ENCODE assay signal across 1 cellular context in the genomic region with DNA sequence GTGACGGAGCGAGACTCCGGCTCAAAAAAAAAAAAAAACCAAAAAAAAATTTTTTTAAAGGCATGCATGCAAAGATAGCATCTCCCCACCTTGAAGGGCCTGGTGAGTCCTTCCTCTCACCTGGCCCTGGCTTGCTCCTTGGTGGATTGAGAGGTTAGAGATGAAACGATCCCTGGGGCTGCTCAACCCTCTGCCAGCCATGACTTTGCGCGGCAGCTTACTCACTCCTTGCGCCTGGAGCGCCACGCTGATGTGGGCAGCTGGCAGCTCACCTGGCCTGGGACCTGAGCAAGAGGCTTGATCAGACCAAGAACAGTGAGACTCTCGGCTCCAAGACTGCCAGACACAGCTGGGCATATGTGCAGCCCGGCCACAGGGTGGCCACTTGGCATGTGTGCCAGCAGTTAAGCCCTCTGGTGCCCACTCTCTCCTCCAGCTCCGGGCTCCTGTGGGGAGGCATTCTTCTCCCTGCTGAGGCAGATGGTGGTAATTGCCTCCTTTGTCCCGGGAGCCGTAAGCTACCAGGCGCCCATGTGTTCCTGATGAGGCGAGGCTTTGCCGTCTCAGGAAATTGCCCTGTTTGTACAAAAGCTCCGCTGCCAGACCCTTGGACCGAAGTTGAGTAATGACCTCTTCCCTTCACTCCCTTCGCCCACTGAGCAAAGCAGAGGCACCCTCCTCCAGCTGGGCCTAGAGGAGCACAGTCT.
TF ChIP-seq lines count a peak whose summit lies in the region.

No MANE protein-coding gene starts in this region.

TF ChIP-seq in SK-N-SH, 30 proteins besides CTCF, POLR2A, EP300 and RAD21:
- no peak for TF ChIP-seq TEAD4 (IDR thresholded peaks at IDR 0.05; ENCODE audit: borderline replicate concordance, insufficient read depth)
- TF ChIP-seq SMC3 (IDR thresholded peaks at IDR 0.05; ENCODE audit: low read depth, low read length) = no peak
- no peak for TF ChIP-seq REST (IDR thresholded peaks at IDR 0.05; ENCODE audit: low read depth, low read length)
- TF ChIP-seq RCOR1 (IDR thresholded peaks at IDR 0.05; ENCODE audit: low read length) = no peak
- TF ChIP-seq TAF1 (IDR thresholded peaks at IDR 0.05; ENCODE audit: borderline replicate concordance, low read depth, low read length) = no peak
- no peak for TF ChIP-seq MAX (IDR thresholded peaks at IDR 0.05; ENCODE audit: low read depth)
- TF ChIP-seq POLR2AphosphoS5 (IDR thresholded peaks at IDR 0.05; ENCODE audit: low read depth, low read length) = no peak
- TF ChIP-seq USF2 (IDR thresholded peaks at IDR 0.05; ENCODE audit: borderline replicate concordance, low read depth, low read length) = no peak
- TF ChIP-seq, protein P1, sequence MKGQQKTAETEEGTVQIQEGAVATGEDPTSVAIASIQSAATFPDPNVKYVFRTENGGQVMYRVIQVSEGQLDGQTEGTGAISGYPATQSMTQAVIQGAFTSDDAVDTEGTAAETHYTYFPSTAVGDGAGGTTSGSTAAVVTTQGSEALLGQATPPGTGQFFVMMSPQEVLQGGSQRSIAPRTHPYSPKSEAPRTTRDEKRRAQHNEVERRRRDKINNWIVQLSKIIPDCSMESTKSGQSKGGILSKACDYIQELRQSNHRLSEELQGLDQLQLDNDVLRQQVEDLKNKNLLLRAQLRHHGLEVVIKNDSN (IDR thresholded peaks at IDR 0.05; ENCODE audit: borderline replicate concordance, low read depth) = no peak
TF ChIP-seq in SK-N-SH: peak in this region for 0.
